ENCODE assay signal across 1 cellular context in genomic region chr1:15173863-15174614, GRCh38.
TF ChIP-seq lines count a peak whose summit lies in the region.

No MANE protein-coding gene starts in this region.

TF ChIP-seq in HepG2, 621 proteins besides CTCF, POLR2A, EP300 and RAD21 (continued from another document and continues in another):
- TF ChIP-seq ZNF646 (CRISPR knock-in tag; IDR thresholded peaks at IDR 0.05) (no peak), GABPB1 (CRISPR knock-in tag; IDR thresholded peaks at IDR 0.05) (peak; percentile 39; the same call in 1 of the 2 replicates), KAT8 (CRISPR knock-in tag; IDR thresholded peaks at IDR 0.05) (0 out of 2 replicates have a peak, but pooled peaks have one; percentile 26), ZNF503 (CRISPR knock-in tag; IDR thresholded peaks at IDR 0.05) (0 out of 2 replicates have a peak, but pooled peaks have one; percentile 40), TGIF2 (CRISPR knock-in tag; IDR thresholded peaks at IDR 0.05) (peak; percentile 82; the same call in 1 of the 2 replicates), SALL2 (CRISPR knock-in tag; IDR thresholded peaks at IDR 0.05) (0 out of 2 replicates have a peak, but pooled peaks have one; percentile 45), CREB3 (CRISPR knock-in tag; IDR thresholded peaks at IDR 0.05) (no peak), HMG20A (CRISPR knock-in tag; IDR thresholded peaks at IDR 0.05; ENCODE audit: borderline replicate concordance) (peak; percentile 56; the same call in 1 of the 2 replicates), TCF7 (IDR thresholded peaks at IDR 0.05; ENCODE audit: low read depth) (peak; percentile 88), ZSCAN25 (CRISPR knock-in tag; IDR thresholded peaks at IDR 0.05) (no peak), RFXAP (CRISPR knock-in tag; IDR thresholded peaks at IDR 0.05; ENCODE audit: borderline replicate concordance) (0 out of 2 replicates have a peak, but pooled peaks have one; percentile 28), TBX2 (CRISPR knock-in tag; IDR thresholded peaks at IDR 0.05; ENCODE audit: borderline replicate concordance) (peak; percentile 75), NCOA2 (CRISPR knock-in tag; IDR thresholded peaks at IDR 0.05) (peak; percentile 65), MXD4 (CRISPR knock-in tag; IDR thresholded peaks at IDR 0.05) (peak; percentile 47; the same call in 1 of the 2 replicates), FOXP4 (CRISPR knock-in tag; IDR thresholded peaks at IDR 0.05) (peak; percentile 71), RXRB (CRISPR knock-in tag; IDR thresholded peaks at IDR 0.05; ENCODE audit: borderline replicate concordance) (peak; percentile 38; the same call in 1 of the 2 replicates), ZNF652 (CRISPR knock-in tag; IDR thresholded peaks at IDR 0.05; ENCODE audit: borderline replicate concordance, low read depth) (peak; percentile 91), SIN3A (IDR thresholded peaks at IDR 0.05; ENCODE audit: borderline replicate concordance, low read depth, low read length) (peak; percentile 80; the same call in 1 of the 2 replicates), ZBTB38 (CRISPR knock-in tag; IDR thresholded peaks at IDR 0.05) (peak; percentile 42; the same call in 1 of the 2 replicates), ZNF629 (CRISPR knock-in tag; conservative IDR thresholded peaks at IDR 0.05) (0 out of 2 replicates have a peak, but pooled peaks have one; percentile 19), ZNF292 (CRISPR knock-in tag; IDR thresholded peaks at IDR 0.05; ENCODE audit: borderline replicate concordance, low read depth) (peak; percentile 62; the same call in 1 of the 2 replicates), XRCC5 (optimal IDR thresholded peaks at IDR 0.05; ENCODE audit: low read length) (peak; percentile 63), BCL6 (CRISPR knock-in tag; IDR thresholded peaks at IDR 0.05) (peak; percentile 79), ARID5B (CRISPR knock-in tag; IDR thresholded peaks at IDR 0.05) (peak; percentile 67; the same call in 1 of the 2 replicates), IRF2 (CRISPR knock-in tag; IDR thresholded peaks at IDR 0.05) (peak; percentile 16; the same call in 1 of the 2 replicates), ZBTB25 (CRISPR knock-in tag; IDR thresholded peaks at IDR 0.05) (0 out of 2 replicates have a peak, but pooled peaks have one; percentile 41), JUN (CRISPR knock-in tag; IDR thresholded peaks at IDR 0.05) (no peak), ZNF772 (CRISPR knock-in tag; IDR thresholded peaks at IDR 0.05) (no peak), MAFK (conservative IDR thresholded peaks at IDR 0.05 in 1 of 2, IDR thresholded peaks at IDR 0.05 in 1 of 2; ENCODE audit: low read length in 2 of 2) (no peak), NR2F6 (IDR thresholded peaks at IDR 0.05) (peak; percentile 66), NR2F6 (CRISPR knock-in tag; IDR thresholded peaks at IDR 0.05) (peak; percentile 63), MEIS2 (CRISPR knock-in tag; IDR thresholded peaks at IDR 0.05) (peak; percentile 55; the same call in 1 of the 2 replicates), ZNF597 (CRISPR knock-in tag; IDR thresholded peaks at IDR 0.05) (no peak), HOMEZ (CRISPR knock-in tag; IDR thresholded peaks at IDR 0.05; ENCODE audit: low read depth) (0 out of 2 replicates have a peak, but pooled peaks have one; percentile 24), ZBTB7A (CRISPR knock-in tag; IDR thresholded peaks at IDR 0.05) (no peak), ZNF263 (CRISPR knock-in tag; IDR thresholded peaks at IDR 0.05) (0 out of 2 replicates have a peak, but pooled peaks have one; percentile 19), ZEB1 (IDR thresholded peaks at IDR 0.05; ENCODE audit: insufficient replicate concordance, low read depth) (peak; percentile 59), HMG20B (CRISPR knock-in tag; conservative IDR thresholded peaks at IDR 0.05) (0 out of 2 replicates have a peak, but pooled peaks have one; percentile 43), FOXA1 (IDR thresholded peaks at IDR 0.05) (no peak), FOXA1 (CRISPR knock-in tag; IDR thresholded peaks at IDR 0.05) (no peak), ZNF7 (CRISPR knock-in tag; IDR thresholded peaks at IDR 0.05) (peak; percentile 48; the same call in 1 of the 2 replicates), GATA4 (IDR thresholded peaks at IDR 0.05; ENCODE audit: borderline replicate concordance, low read depth) (peak; percentile 57; the same call in 1 of the 2 replicates), ATF7-NPFF (CRISPR knock-in tag; IDR thresholded peaks at IDR 0.05; ENCODE audit: low read depth) (no peak)
